In genomic region chr2:10897956-10898355, GRCh38 we compare ENCODE assay signal across 16 cellular contexts. TPM values are rescaled to one million over a fixed set of nuclear protein-coding genes. Genes with fewer than 3 reads are reported as not detected.
A peak's percentile ranks its signal among the peaks of the same experiment; 100 is the strongest.
DNase-seq lines count a peak whose midpoint lies in the region; FAIRE-seq and TF ChIP-seq lines count a peak whose summit lies in the region.
"Had no signal": no experiment of that assay in that cellular context is flagged by ENCODE, and none has a peak within 500 bp of the region (broad histone marks: within the 10 kb centered on the region; RNA-seq: fewer than 3 reads in every experiment).

No MANE protein-coding gene starts in this region.

- H3K27me3 ChIP-seq in astrocyte (ENCODE audit: insufficient read depth, low read length) (peaks cover 3% of the 10 kb centered on the region), hepatocyte (no peaks in the 10 kb centered on the region), ovary (no peaks in the 10 kb centered on the region)
- H3K27me3 ChIP-seq: BLaER1 treated with 17β-estradiol and CSF1 and Interleukin-3, amounts not matched to agents 10 nM and 100 nM had no signal

- H3K4me3 ChIP-seq in astrocyte (ENCODE audit: insufficient read depth, low read depth, low read length) (no peak overlapping the region), hepatocyte (no peak overlapping the region), ovary (no peak overlapping the region)
- H3K4me3 ChIP-seq: BLaER1 treated with 17β-estradiol and CSF1 and Interleukin-3, amounts not matched to agents 10 nM and 100 nM had no signal

- H3K4me1 ChIP-seq in astrocyte (ENCODE audit: insufficient read depth, low read length) (peaks cover 6% of the 10 kb centered on the region), hepatocyte (ENCODE audit: insufficient read depth) (no peaks in the 10 kb centered on the region), ovary (ENCODE audit: insufficient read depth) (no peaks in the 10 kb centered on the region)

- no peak overlapping the region for H3K9ac ChIP-seq in astrocyte (ENCODE audit: low read length)
- H3K9ac ChIP-seq: BLaER1 treated with 17β-estradiol and CSF1 and Interleukin-3, amounts not matched to agents 10 nM and 100 nM had no signal

- no peak for TF ChIP-seq EP300 in ovary (IDR thresholded peaks at IDR 0.05)

- no peak overlapping the region for H3K4me2 ChIP-seq in astrocyte (ENCODE audit: low read length)
- H3K4me2 ChIP-seq in hepatocyte, result no peak overlapping the region
- H3K4me2 ChIP-seq: BLaER1 treated with 17β-estradiol and CSF1 and Interleukin-3, amounts not matched to agents 10 nM and 100 nM had no signal

- H3K27me3 Mint-ChIP-seq in HFFc6 (ENCODE audit: insufficient read depth) (peaks cover 8% of the 10 kb centered on the region), astrocyte (ENCODE audit: low read depth, unreplicated experiment) (peaks cover 21% of the 10 kb centered on the region)

- no peak for TF ChIP-seq POLR2A in ovary (IDR thresholded peaks at IDR 0.05)

- H3K4me3 Mint-ChIP-seq in HFFc6, result no peak overlapping the region
- H3K4me3 Mint-ChIP-seq in astrocyte (ENCODE audit: unreplicated experiment), result no peak overlapping the region

- 94% methylated on average over 4 of the region's 4 CpGs for WGBS in hepatocyte (ENCODE audit: low lambda C conversion rate, missing lambda C conversion rate)
- 85 to 88% (median 85%) methylated on average over 4 of the region's 4 CpGs for WGBS in ovary, 3 donors

- H3K9me2 ChIP-seq in hepatocyte (replicated peaks; ENCODE audit: insufficient read depth), result no peaks in the 10 kb centered on the region

- intact Hi-C loops in ovary (cut with DNase I), result no loop called here

- H3K27ac ChIP-seq in astrocyte (ENCODE audit: low read depth, low read length) (no peak overlapping the region), hepatocyte (no peak overlapping the region), ovary (no peak overlapping the region)
- H3K27ac ChIP-seq: BLaER1 treated with 17β-estradiol and CSF1 and Interleukin-3, amounts not matched to agents 10 nM and 100 nM had no signal

- TF ChIP-seq CTCF in HFFc6 (IDR thresholded peaks at IDR 0.05), result no peak
- no peak for TF ChIP-seq CTCF in astrocyte (IDR thresholded peaks at IDR 0.05; ENCODE audit: insufficient read depth, low read depth, low read length)
- TF ChIP-seq CTCF in hepatocyte (IDR thresholded peaks at IDR 0.05; ENCODE audit: poor library complexity), result no peak
- no peak for TF ChIP-seq CTCF in ovary (IDR thresholded peaks at IDR 0.05)

- H3K36me3 Mint-ChIP-seq in HFFc6 (ENCODE audit: low read depth), result no peaks in the 10 kb centered on the region
- H3K36me3 Mint-ChIP-seq in astrocyte (ENCODE audit: low read depth, unreplicated experiment), result no peaks in the 10 kb centered on the region

- H2AFZ ChIP-seq in astrocyte (ENCODE audit: low read depth, low read length) (no peak overlapping the region), hepatocyte (no peak overlapping the region)

- DNase-seq in Ammon's horn (ENCODE audit: low spot score) (peak; percentile 59), HFFc6 (peak; percentile 33), astrocyte (ENCODE audit: low read depth) (peak; percentile 30), iris pigment epithelial cell (ENCODE audit: low read depth) (peak; percentile 17), hepatocyte (ENCODE audit: low spot score) (no peak), ovary (no peak), NCI-H2227 (lab: John Stamatoyannopoulos, UW; ENCODE audit: unreplicated experiment) (no peak)
- DNase-seq: ACHN, DMS 273 treated with DMSO at 0.1 percent for 48 hours, H7, NCI-H1092 treated with DMSO at 0.1 percent for 48 hours, NCI-H1694 treated with DMSO at 0.1 percent for 48 hours, NCI-H446, PC-3 had no signal

- H3K27ac Mint-ChIP-seq in HFFc6 (no peak overlapping the region), astrocyte (ENCODE audit: unreplicated experiment) (no peak overlapping the region)

- H4K20me1 ChIP-seq in astrocyte (ENCODE audit: insufficient read depth, low read length), result no peaks in the 10 kb centered on the region
- H4K20me1 ChIP-seq in hepatocyte (ENCODE audit: insufficient read depth, poor library complexity, severe bottlenecking), result no peaks in the 10 kb centered on the region
- H4K20me1 ChIP-seq: BLaER1 treated with 17β-estradiol and CSF1 and Interleukin-3, amounts not matched to agents 10 nM and 100 nM had no signal

- H3K9me3 ChIP-seq in astrocyte (ENCODE audit: insufficient read depth, low read depth, low read length), result no peaks in the 10 kb centered on the region
- no peaks in the 10 kb centered on the region for H3K9me3 ChIP-seq in hepatocyte (ENCODE audit: low read depth)
- no peaks in the 10 kb centered on the region for H3K9me3 ChIP-seq in ovary

- H3K36me3 ChIP-seq in astrocyte (ENCODE audit: insufficient read depth, low read length) (no peaks in the 10 kb centered on the region), hepatocyte (replicated peaks; ENCODE audit: insufficient read depth, low read depth) (no peaks in the 10 kb centered on the region), ovary (no peaks in the 10 kb centered on the region)
- H3K36me3 ChIP-seq: BLaER1 treated with 17β-estradiol and CSF1 and Interleukin-3, amounts not matched to agents 10 nM and 100 nM had no signal

- FAIRE-seq in astrocyte (lab: Jason Lieb, UNC), result no peak

- H3K4me1 Mint-ChIP-seq in HFFc6 (ENCODE audit: low read depth), result peaks cover 25% of the 10 kb centered on the region
- peaks cover 3% of the 10 kb centered on the region for H3K4me1 Mint-ChIP-seq in astrocyte (ENCODE audit: low read depth, unreplicated experiment)

- H3K9me3 Mint-ChIP-seq in HFFc6 (no peaks in the 10 kb centered on the region), astrocyte (ENCODE audit: unreplicated experiment) (peaks cover 3% of the 10 kb centered on the region)

- H3K79me2 ChIP-seq in astrocyte (ENCODE audit: insufficient read depth, low read length), result no peaks in the 10 kb centered on the region
- H3K79me2 ChIP-seq in hepatocyte, result no peaks in the 10 kb centered on the region

RNA-seq across cellular contexts. Expression of gene KCNF1, which starts 13.8 kb away (rescaled TPM):
- total RNA-seq in HFFc6 (2021; fragmentation: NEBNext Ultra II Directional; extraction: Animal tissue kit (Norgen Biotek cat#: 25700)), result under 1 TPM in 3 of 6 experiments, not detected in 3; 0.14 to 0.26 (median 0.18) TPM
- total RNA-seq in astrocyte, result 0.19 and 1.6 TPM in 2 replicates
- 0.28 and 0.67 TPM in 2 replicates for total RNA-seq in hepatocyte
- 0.87 and 2.5 TPM in 2 replicates for polyA plus RNA-seq in hepatocyte
- under 1 TPM in 3 of 7 donors, not detected in 4; 0.11 to 0.30 (median 0.15) TPM for total RNA-seq in ovary
- polyA plus RNA-seq in ovary, result under 1 TPM in 1 of 2 donors, not detected in 1; 0.13 TPM
- total RNA-seq: Daoy had no signal

Comparison
In these comparisons a context has a peak if more than half of its experiments do, and no peak if none do; other contexts are left out.
1. DNase-seq: peak in Ammon's horn (single experiment), HFFc6 (single experiment), astrocyte (single experiment) and iris pigment epithelial cell (single experiment); none in hepatocyte (single experiment), ovary (0 of 5) and NCI-H2227 (single experiment).